17 cellular contexts compared by ENCODE assay signal in the genomic region with DNA sequence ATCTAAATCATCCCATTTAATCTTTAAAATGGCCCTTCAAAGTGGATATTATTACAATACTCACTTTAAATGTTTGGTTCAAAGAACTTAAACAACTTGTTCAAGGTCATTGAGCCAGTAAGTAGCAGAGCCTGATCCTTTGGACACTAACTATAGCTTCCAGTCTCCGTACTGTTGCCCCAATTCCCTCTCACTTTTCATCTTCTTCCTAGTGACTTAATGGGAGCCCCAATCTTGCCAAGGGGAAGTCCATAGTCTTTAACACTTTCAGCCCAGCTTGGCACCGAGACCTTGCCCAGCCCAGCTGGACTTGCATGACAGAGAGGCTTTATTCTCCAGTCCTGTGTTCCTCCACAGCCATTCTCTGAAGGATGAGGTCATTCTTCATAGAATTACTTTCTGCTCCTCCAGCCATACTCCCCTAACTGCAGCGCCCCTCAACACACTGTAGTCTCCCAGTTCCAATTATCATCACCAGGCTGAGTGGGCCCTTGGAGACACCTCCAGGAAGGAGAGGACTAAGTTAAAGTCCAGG. TPM values are rescaled to one million over a fixed set of nuclear protein-coding genes. Genes with fewer than 3 reads are reported as not detected.
DNase-seq lines count a peak whose midpoint lies in the region; ATAC-seq lines count a peak whose summit lies in the region.
"Had no signal": no experiment of that assay in that cellular context is flagged by ENCODE, and none has a peak within 500 bp of the region (broad histone marks: within the 10 kb centered on the region; RNA-seq: fewer than 3 reads in every experiment).

No MANE protein-coding gene starts in this region.

- no peaks in the 10 kb centered on the region for H3K36me3 ChIP-seq in CD8-positive, alpha-beta memory T cell (ENCODE audit: insufficient read depth, low read length)

- H3K4me1 Mint-ChIP-seq in CD8-positive, alpha-beta memory T cell, result no peaks in the 10 kb centered on the region
- H3K4me1 Mint-ChIP-seq: CD14-positive monocyte had no signal

- H3K27me3 ChIP-seq in CD8-positive, alpha-beta memory T cell (ENCODE audit: insufficient read depth, low read length, poor library complexity, severe bottlenecking), result no peaks in the 10 kb centered on the region

- POLR2A ChIA-PET in CD8-positive, alpha-beta memory T cell (lab: Charles Lee), result no interaction called here

- no peak overlapping the region for H3K4me3 Mint-ChIP-seq in CD8-positive, alpha-beta memory T cell
- H3K4me3 Mint-ChIP-seq: CD14-positive monocyte, H9, IgD-negative memory B cell had no signal

- peak overlapping the region; percentile 97 for H3K27ac ChIP-seq in temporal lobe (ENCODE audit: low read depth, low read length)
- H3K27ac ChIP-seq in CD8-positive, alpha-beta memory T cell (ENCODE audit: low read depth, low read length), result no peak overlapping the region

- no peak overlapping the region for H3K27ac Mint-ChIP-seq in CD8-positive, alpha-beta memory T cell
- H3K27ac Mint-ChIP-seq: CD14-positive monocyte, H9, IgD-negative memory B cell had no signal

- peaks cover 3 to 9% of the 10 kb centered on the region in 2 donors for H3K27me3 Mint-ChIP-seq in CD8-positive, alpha-beta memory T cell

- no peak for ATAC-seq in HG02840 (IDR thresholded peaks at IDR 0.05; ENCODE audit: low FRiP score, unreplicated experiment)

- H3K4me1 ChIP-seq in CD8-positive, alpha-beta memory T cell (ENCODE audit: insufficient read depth, low read length), result no peaks in the 10 kb centered on the region

- DNase-seq in amygdala (lab: John Stamatoyannopoulos, UW), result peak in 50 of 56 donors; percentile 11 to 85 (median 55)
- DNase-seq in globus pallidus (ENCODE audit: low spot score), result peak; percentile 95
- peak; percentile 61 for DNase-seq in middle frontal gyrus (ENCODE audit: extremely low spot score, low spot score)
- no peak for DNase-seq in OCI-M2 (lab: John Stamatoyannopoulos, UW; ENCODE audit: unreplicated experiment)
- DNase-seq in CD8-positive, alpha-beta memory T cell, result no peak
- DNase-seq: DND-41; H9; NCI-H1694 treated with DMSO at 0.1 percent for 48 hours; NCI-H2107; NCI-H510A; NCI-H748 treated with DMSO at 0.1 percent for 48 hours; NK-92 treated with Interleukin-12 subunit alpha and Interleukin-12 subunit beta, amount 100 ng/mL, for 24 hours; OCI-M1 had no signal

- H3K9me3 ChIP-seq in CD8-positive, alpha-beta memory T cell (ENCODE audit: low read length), result no peaks in the 10 kb centered on the region

- CTCF ChIA-PET in CD8-positive, alpha-beta memory T cell (lab: Charles Lee), result no interaction called here

- H3K4me3 ChIP-seq in CD8-positive, alpha-beta memory T cell (ENCODE audit: low read length), result no peak overlapping the region

- no peaks in the 10 kb centered on the region for H3K9me3 Mint-ChIP-seq in CD8-positive, alpha-beta memory T cell
- H3K9me3 Mint-ChIP-seq: IgD-negative memory B cell had no signal

- no peaks in the 10 kb centered on the region for H3K36me3 Mint-ChIP-seq in CD8-positive, alpha-beta memory T cell
- H3K36me3 Mint-ChIP-seq: CD14-positive monocyte had no signal

RNA-seq across cellular contexts. Expression of a gene that starts 49.2 kb away (rescaled TPM):
- 33.9 TPM for total RNA-seq in temporal lobe
- total RNA-seq in CD8-positive, alpha-beta memory T cell, result 10 to 100 TPM; 12.0 to 12.8 TPM
- 1.7 TPM for polyA plus RNA-seq in CD8-positive, alpha-beta memory T cell

Comparison
In these comparisons a context has a peak if more than half of its experiments do, and no peak if none do; other contexts are left out.
1. DNase-seq: peak in amygdala (50 of 56), globus pallidus (single experiment) and middle frontal gyrus (single experiment); none in OCI-M2 (single experiment) and CD8-positive, alpha-beta memory T cell (0 of 5).